In the genomic region with DNA sequence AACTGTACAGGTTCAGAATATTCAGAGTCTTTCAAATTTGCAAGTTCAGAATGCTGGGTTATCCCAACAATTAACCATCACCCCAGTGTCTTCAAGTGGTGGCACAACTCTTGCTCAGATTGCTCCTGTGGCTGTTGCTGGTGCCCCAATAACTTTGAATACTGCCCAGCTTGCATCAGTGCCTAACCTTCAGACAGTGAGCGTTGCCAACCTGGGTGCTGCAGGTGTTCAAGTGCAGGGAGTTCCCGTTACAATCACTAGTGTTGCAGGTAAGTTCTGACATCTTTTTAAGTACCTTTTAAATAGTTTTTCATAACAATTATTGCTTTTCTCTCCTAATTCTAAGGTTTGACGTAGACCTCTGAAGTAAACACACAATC, we compare ENCODE assay signal across 12 cellular contexts. TPM values are rescaled to one million over a fixed set of nuclear protein-coding genes. Genes with fewer than 3 reads are reported as not detected.
A peak's percentile ranks its signal among the peaks of the same experiment; 100 is the strongest.
DNase-seq lines count a peak whose midpoint lies in the region; ATAC-seq and TF ChIP-seq lines count a peak whose summit lies in the region.
"Had no signal": no experiment of that assay in that cellular context is flagged by ENCODE, and none has a peak within 500 bp of the region (broad histone marks: within the 10 kb centered on the region; RNA-seq: fewer than 3 reads in every experiment).

No MANE protein-coding gene starts in this region.

- H3K4me1 ChIP-seq in psoas muscle = peaks cover 43% of the 10 kb centered on the region

- H3K4me3 ChIP-seq in dorsolateral prefrontal cortex = peak overlapping the region in 57 of 59 donors; percentile 1 to 96 (median 34)
- peak overlapping the region; percentile 29 for H3K4me3 ChIP-seq in psoas muscle

- no peak overlapping the region for H3K27ac ChIP-seq in dorsolateral prefrontal cortex
- H3K27ac ChIP-seq in psoas muscle = no peak overlapping the region
- H3K27ac ChIP-seq: tibial artery had no signal

- no peak for TF ChIP-seq CTCF in dorsolateral prefrontal cortex (IDR thresholded peaks at IDR 0.05 in 54 of 56, conservative IDR thresholded peaks at IDR 0.05 in 2 of 56; ENCODE audit: low read depth in 1 of 56, partially characterized antibody in 56 of 56)
- no peak for TF ChIP-seq CTCF in psoas muscle (IDR thresholded peaks at IDR 0.05)

- intact Hi-C loops in activated CD4-positive, alpha-beta T cell treated with anti-CD3 and anti-CD28 coated beads for 36 hours (cut with DNase I, micrococcal nuclease) = no loop called here
- intact Hi-C loops in dorsolateral prefrontal cortex (cut with DNase I) (no loop called here), psoas muscle (cut with DNase I) (no loop called here)

- H3K9me3 ChIP-seq in psoas muscle = no peaks in the 10 kb centered on the region
- H3K9me3 ChIP-seq: tibial artery had no signal

- CTCF ChIA-PET in activated CD4-positive, alpha-beta T cell treated with anti-CD3 and anti-CD28 coated beads for 36 hours (lab: Charles Lee) = interaction anchor here (0.6 to 2.6 kb wide), 4 partner anchors 10 to 174 kb away, joined by 3 to 12 read pairs (median 3); no protein-coding TSS in a partner anchor

- no peaks in the 10 kb centered on the region for H3K9me3 Mint-ChIP-seq in activated CD4-positive, alpha-beta T cell treated with anti-CD3 and anti-CD28 coated beads for 36 hours (ENCODE audit: low read depth)

- WGBS in psoas muscle, 3 donors = 68 to 88% (median 70%) methylated on average over 3 of the region's 3 CpGs

- no peak overlapping the region for H3K27ac Mint-ChIP-seq in activated CD4-positive, alpha-beta T cell treated with anti-CD3 and anti-CD28 coated beads for 36 hours

- H3K36me3 ChIP-seq in psoas muscle (ENCODE audit: insufficient read depth in 1 of 2, low read depth in 1 of 2) = peaks cover 0 to 5% of the 10 kb centered on the region in 2 donors

- DNase-seq in activated CD4-positive, alpha-beta T cell treated with anti-CD3 and anti-CD28 coated beads for 36 hours = peak; percentile 13
- DNase-seq in activated CD4-positive, alpha-beta T cell treated with anti-CD3 and anti-CD28 coated beads for 48 hours = no peak
- DNase-seq in NCI-H1105 treated with DMSO at 0.1 percent for 48 hours (lab: John Stamatoyannopoulos, UW) (peak; percentile 27), dorsolateral prefrontal cortex (no peak), psoas muscle (no peak), HuH-7.5 (ENCODE audit: low spot score) (no peak), ureter (ENCODE audit: low spot score) (no peak)
- DNase-seq in stimulated activated CD4-positive, alpha-beta T cell treated with anti-CD3 and anti-CD28 coated beads, Interleukin-2, amount 100 ng/mL, for 24 hours = no peak
- DNase-seq: NCI-H2029 treated with DMSO at 0.1 percent for 48 hours; stimulated activated CD4-positive, alpha-beta T cell treated with anti-CD3 and anti-CD28 coated beads, Interleukin-4, amount 100 ng/mL, for 24 hours; tibial artery had no signal

- no peaks in the 10 kb centered on the region for H3K27me3 Mint-ChIP-seq in activated CD4-positive, alpha-beta T cell treated with anti-CD3 and anti-CD28 coated beads for 36 hours

- H3K4me3 Mint-ChIP-seq in activated CD4-positive, alpha-beta T cell treated with anti-CD3 and anti-CD28 coated beads for 36 hours = peak overlapping the region; percentile 56

- no peak for ATAC-seq in activated CD4-positive, alpha-beta T cell treated with anti-CD3 and anti-CD28 coated beads for 36 hours
- ATAC-seq in psoas muscle = no peak
- ATAC-seq: Right ventricle myocardium inferior had no signal

- peaks cover 64% of the 10 kb centered on the region for H3K4me1 Mint-ChIP-seq in activated CD4-positive, alpha-beta T cell treated with anti-CD3 and anti-CD28 coated beads for 36 hours

- POLR2A ChIA-PET in activated CD4-positive, alpha-beta T cell treated with anti-CD3 and anti-CD28 coated beads for 36 hours (lab: Charles Lee) = no interaction called here

- H3K27me3 ChIP-seq in dorsolateral prefrontal cortex = no peaks in the 10 kb centered on the region
- no peaks in the 10 kb centered on the region for H3K27me3 ChIP-seq in psoas muscle (ENCODE audit: insufficient read depth in 3 of 3, low read length in 2 of 3)
- H3K27me3 ChIP-seq: tibial artery had no signal

- peaks cover 37% of the 10 kb centered on the region for H3K36me3 Mint-ChIP-seq in activated CD4-positive, alpha-beta T cell treated with anti-CD3 and anti-CD28 coated beads for 36 hours (ENCODE audit: low read depth)

RNA-seq across cellular contexts. Expression of gene SP4, which starts 2.7 kb away (rescaled TPM):
- 10 to 100 TPM; 17.5 to 22.8 TPM for total RNA-seq in activated CD4-positive, alpha-beta T cell treated with anti-CD3 and anti-CD28 coated beads for 36 hours
- total RNA-seq in dorsolateral prefrontal cortex (10 to 100 TPM in 118 of 120 experiments, 1 to 10 TPM in 2; 9.6 to 22.6 (median 14.6) TPM), psoas muscle (1 to 10 TPM; 5.4 to 7.4 (median 6.5) TPM), ureter (13.3 TPM)
- polyA plus RNA-seq in psoas muscle = 1 to 10 TPM; 1.5 to 5.8 (median 3.0) TPM

Comparison
In these comparisons a context has a peak if more than half of its experiments do, and no peak if none do; other contexts are left out.
1. DNase-seq: peak in activated CD4-positive, alpha-beta T cell treated with anti-CD3 and anti-CD28 coated beads for 36 hours (single experiment) and NCI-H1105 treated with DMSO at 0.1 percent for 48 hours (single experiment); none in activated CD4-positive, alpha-beta T cell treated with anti-CD3 and anti-CD28 coated beads for 48 hours (single experiment), dorsolateral prefrontal cortex (0 of 10), psoas muscle (0 of 2), stimulated activated CD4-positive, alpha-beta T cell treated with anti-CD3 and anti-CD28 coated beads, Interleukin-2, amount 100 ng/mL, for 24 hours (0 of 2), HuH-7.5 (single experiment) and ureter (single experiment).